ENCODE assay signal across 1 cellular context in genomic region chr7:45589915-45590678, GRCh38.
TF ChIP-seq lines count a peak whose summit lies in the region.

No MANE protein-coding gene starts in this region.

TF ChIP-seq in H1, 55 proteins besides CTCF, POLR2A, EP300 and RAD21 (continued from another document):
- TF ChIP-seq USF2 (IDR thresholded peaks at IDR 0.05; ENCODE audit: low read length) (no peak), PHF8 (conservative IDR thresholded peaks at IDR 0.05; ENCODE audit: low read depth, low read length) (no peak), FOSL1 (IDR thresholded peaks at IDR 0.05; ENCODE audit: insufficient read depth, low read depth, low read length) (no peak), BACH1 (IDR thresholded peaks at IDR 0.05; ENCODE audit: low read length) (no peak), ATF2 (IDR thresholded peaks at IDR 0.05; ENCODE audit: low read length) (no peak)
